In the genomic region with DNA sequence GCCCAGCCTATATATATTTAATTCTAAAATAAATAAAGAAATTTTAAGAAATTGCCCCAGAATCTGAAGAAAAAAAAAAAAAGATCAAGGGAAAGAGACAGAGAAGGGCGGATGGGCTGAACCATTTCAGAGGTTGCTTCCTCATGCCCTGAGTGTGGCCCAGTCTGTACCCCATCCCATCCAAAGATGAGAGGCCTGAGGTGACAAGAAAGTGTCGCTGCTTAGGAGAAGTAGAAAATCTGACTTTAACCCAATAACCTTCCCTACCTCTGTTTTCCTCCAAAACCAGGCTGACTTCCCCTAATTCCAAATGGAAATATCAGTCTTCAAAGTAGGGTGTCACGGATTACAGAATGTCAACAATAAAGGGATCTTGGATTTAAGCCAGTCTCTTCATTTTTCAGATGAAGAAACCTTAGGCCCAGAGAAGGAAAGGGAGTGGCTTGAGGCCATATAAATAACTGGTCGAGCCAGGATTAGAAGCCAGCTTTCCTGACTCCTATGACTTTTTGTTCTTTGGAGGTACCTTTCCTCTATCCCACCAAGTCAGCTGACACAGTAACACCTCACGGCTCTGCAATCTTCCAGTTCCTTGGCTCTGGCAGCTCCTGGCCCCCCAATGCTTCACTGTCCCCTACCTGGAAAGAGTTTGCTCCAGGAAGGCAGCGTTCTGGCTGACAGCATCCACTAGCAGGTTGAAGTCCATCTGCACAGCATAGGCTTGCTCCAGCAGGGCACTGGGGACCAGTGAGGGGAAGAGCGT, we compare ENCODE assay signal across 28 cellular contexts. TPM values are rescaled to one million over a fixed set of nuclear protein-coding genes. Genes with fewer than 3 reads are reported as not detected.
DNase-seq lines count a peak whose midpoint lies in the region; ATAC-seq and TF ChIP-seq lines count a peak whose summit lies in the region.
"Had no signal": no experiment of that assay in that cellular context is flagged by ENCODE, and none has a peak within 500 bp of the region (broad histone marks: within the 10 kb centered on the region; RNA-seq: fewer than 3 reads in every experiment).

No MANE protein-coding gene starts in this region.

- POLR2A ChIA-PET in PC-9 (lab: Charles Lee; ENCODE audit: unreplicated experiment): interaction anchor here (0.5 kb wide), 2 partner anchors 38 to 571 kb away, joined by 3 to 5 read pairs; no protein-coding TSS in a partner anchor
- POLR2A ChIA-PET in A673 (lab: Charles Lee; ENCODE audit: low non-redundant PET): no interaction called here

- H2AFZ ChIP-seq in PC-9 (no peak overlapping the region), osteoblast (ENCODE audit: low read length) (no peak overlapping the region)
- H2AFZ ChIP-seq: hepatocyte had no signal

- H3K27ac ChIP-seq in C4-2B (peak overlapping the region; percentile 69), PC-9 (peak overlapping the region; percentile 81), osteoblast (ENCODE audit: low read depth, low read length) (no peak overlapping the region), A673 (ENCODE audit: low read depth, low read length, poor library complexity, severe bottlenecking) (no peak overlapping the region)
- H3K27ac ChIP-seq: foreskin keratinocyte, hepatocyte, KMS-11, left lung, suprapubic skin, WERI-Rb-1 had no signal

- peaks cover 71% of the 10 kb centered on the region for H3K4me1 ChIP-seq in PC-9 (replicated peaks; ENCODE audit: insufficient read depth)
- H3K4me1 ChIP-seq in osteoblast (ENCODE audit: insufficient read depth, low read length): peaks cover 11% of the 10 kb centered on the region
- H3K4me1 ChIP-seq in A673 (ENCODE audit: insufficient read depth, low read length, poor library complexity, severe bottlenecking): no peaks in the 10 kb centered on the region
- H3K4me1 ChIP-seq: left lung had no signal

- H3K9me2 ChIP-seq in PC-9 (ENCODE audit: insufficient read depth): no peaks in the 10 kb centered on the region

- peak; percentile 56 for ATAC-seq in esophagus mucosa
- ATAC-seq in stimulated activated naive CD8-positive, alpha-beta T cell treated with anti-CD3 and anti-CD28 coated beads, Interleukin-15, Interleukin-2, amounts not matched to agents 100 U/mL and 50 U/mL, for 24 hours: no peak
- ATAC-seq in GM21528 (IDR thresholded peaks at IDR 0.05; ENCODE audit: low FRiP score, unreplicated experiment): no peak
- ATAC-seq: foreskin keratinocyte, left lung, SK-N-SH treated with all-trans-retinoic acid at 6 μM for 48 hours had no signal

- intact Hi-C loops in PC-9 (cut with micrococcal nuclease; ENCODE audit: unreplicated experiment): loop anchor here (2.0 kb wide), 1 partner anchor 17 kb away; no protein-coding TSS in a partner anchor
- intact Hi-C loops in A673 (cut with micrococcal nuclease; ENCODE audit: unreplicated experiment): no loop called here

- TF ChIP-seq CTCF in C4-2B (conservative IDR thresholded peaks at IDR 0.05) (no peak), PC-9 (conservative IDR thresholded peaks at IDR 0.05) (no peak), osteoblast (IDR thresholded peaks at IDR 0.05; ENCODE audit: extremely low read depth, low read depth, low read length) (no peak), A673 (conservative IDR thresholded peaks at IDR 0.05; ENCODE audit: low read depth, low read length) (no peak)

- H3K4me2 ChIP-seq in PC-9: peak overlapping the region; percentile 64
- H3K4me2 ChIP-seq in osteoblast (ENCODE audit: insufficient read depth, low read length): no peak overlapping the region
- H3K4me2 ChIP-seq: hepatocyte, KMS-11 had no signal

- no TSS peak for BruUV-seq in PC-9 (replicated peaks; lab: Mats Ljungman, UMichigan)
- no TSS peak for BruUV-seq in A673 (replicated peaks; lab: Mats Ljungman, UMichigan)

- H3K36me3 ChIP-seq in PC-9 (ENCODE audit: low read depth) (peaks cover 49% of the 10 kb centered on the region), osteoblast (ENCODE audit: insufficient read depth, low read length) (peaks cover 52% of the 10 kb centered on the region), A673 (ENCODE audit: insufficient read depth, low read length, poor library complexity, severe bottlenecking) (peaks cover 46% of the 10 kb centered on the region)

- CTCF ChIA-PET in PC-9 (lab: Charles Lee): no interaction called here
- CTCF ChIA-PET in A673 (lab: Charles Lee): no interaction called here

- H3K4me3 ChIP-seq in PC-9: no peak overlapping the region
- H3K4me3 ChIP-seq in osteoblast (ENCODE audit: insufficient read depth, low read length): no peak overlapping the region
- H3K4me3 ChIP-seq in A673 (ENCODE audit: low read depth, low read length, poor library complexity, severe bottlenecking): no peak overlapping the region
- H3K4me3 ChIP-seq: hepatocyte, left lung, suprapubic skin had no signal

- H3K27me3 ChIP-seq in PC-9 (ENCODE audit: insufficient read depth, low read depth): no peaks in the 10 kb centered on the region
- H3K27me3 ChIP-seq in osteoblast (ENCODE audit: insufficient read depth, low read length): no peaks in the 10 kb centered on the region
- H3K27me3 ChIP-seq in A673 (replicated peaks; ENCODE audit: insufficient read depth, low read depth, low read length, poor library complexity): no peaks in the 10 kb centered on the region
- H3K27me3 ChIP-seq: foreskin keratinocyte, hepatocyte, left lung, suprapubic skin had no signal

- H4K20me1 ChIP-seq in PC-9 (ENCODE audit: insufficient read depth) (no peaks in the 10 kb centered on the region), osteoblast (ENCODE audit: insufficient read depth, low read length) (no peaks in the 10 kb centered on the region)

- DNase-seq in PC-9 (peak; percentile 16 to 81), osteoblast (ENCODE audit: insufficient read length, low spot score, missing footprints) (peak; percentile 26), A673 (ENCODE audit: low spot score) (no peak), UCSD-AML1 (lab: John Stamatoyannopoulos, UW; ENCODE audit: unreplicated experiment) (no peak)
- DNase-seq in stimulated activated naive CD8-positive, alpha-beta T cell treated with anti-CD3 and anti-CD28 coated beads, Interleukin-15, Interleukin-2, amounts not matched to agents 100 U/mL and 50 U/mL, for 24 hours: no peak
- DNase-seq: ACHN; activated CD4-positive, alpha-beta T cell treated with anti-CD3 and anti-CD28 coated beads, Interleukin-2, amount 50 U/mL, for 1 hour; central memory CD4-positive, alpha-beta T cell; COR-L47; DMS79; foreskin keratinocyte; GOT3; left lung; MV-4-11; NCI-H1694; NCI-H2171 treated with DMSO at 0.1 percent for 48 hours; NCI-H524; stimulated activated CD4-positive, alpha-beta T cell treated with anti-CD3 and anti-CD28 coated beads, Interleukin-1b, Interleukin-23, amount 100 ng/mL, for 48 hours; WERI-Rb-1 had no signal

- H3K9me3 ChIP-seq in PC-9 (ENCODE audit: insufficient read depth, low read depth) (no peaks in the 10 kb centered on the region), osteoblast (ENCODE audit: low read depth, low read length) (no peaks in the 10 kb centered on the region), A673 (ENCODE audit: low read depth, low read length, poor library complexity, severe bottlenecking) (no peaks in the 10 kb centered on the region)
- H3K9me3 ChIP-seq: left lung, suprapubic skin had no signal

- H3K79me2 ChIP-seq in PC-9 (ENCODE audit: low read depth) (peaks cover 8% of the 10 kb centered on the region; the same call in 1 of the 2 replicates), osteoblast (ENCODE audit: insufficient read depth, low read length) (no peaks in the 10 kb centered on the region)
- H3K79me2 ChIP-seq: hepatocyte had no signal

- H3F3A ChIP-seq in PC-9 (ENCODE audit: insufficient read depth, low read depth): peaks cover 46% of the 10 kb centered on the region

RNA-seq across cellular contexts. Expression of gene GSS, which starts 10.1 kb away (rescaled TPM):
- total RNA-seq in PC-9 (2021) (131 and 138 TPM in 2 replicates), esophagus mucosa (56.9 TPM), osteoblast (54.6 and 58.3 TPM in 2 replicates), A673 (2021) (53.5 and 63.1 TPM in 2 replicates)

RNA-seq across cellular contexts. Expression of gene MYH7B, which starts 10.2 kb away (rescaled TPM):
- 1.0 and 2.3 TPM in 2 replicates for total RNA-seq in PC-9 (2021)
- total RNA-seq in esophagus mucosa: not detected
- 0.29 and 0.36 TPM in 2 replicates for total RNA-seq in osteoblast
- total RNA-seq in A673 (2021): 0.34 and 1.1 TPM in 2 replicates
- total RNA-seq: HT1080, RPMI7951 had no signal

Comparison
In these comparisons a context has a peak if more than half of its experiments do, and no peak if none do; other contexts are left out.
1. H3K27ac ChIP-seq: peak in C4-2B (single experiment) and PC-9 (single experiment); none in osteoblast (single experiment) and A673 (single experiment).
2. DNase-seq: peak in PC-9 (2 of 2) and osteoblast (single experiment); none in stimulated activated naive CD8-positive, alpha-beta T cell treated with anti-CD3 and anti-CD28 coated beads, Interleukin-15, Interleukin-2, amounts not matched to agents 100 U/mL and 50 U/mL, for 24 hours (single experiment), A673 (single experiment) and UCSD-AML1 (single experiment).